11 cellular contexts compared by ENCODE assay signal in the genomic region with DNA sequence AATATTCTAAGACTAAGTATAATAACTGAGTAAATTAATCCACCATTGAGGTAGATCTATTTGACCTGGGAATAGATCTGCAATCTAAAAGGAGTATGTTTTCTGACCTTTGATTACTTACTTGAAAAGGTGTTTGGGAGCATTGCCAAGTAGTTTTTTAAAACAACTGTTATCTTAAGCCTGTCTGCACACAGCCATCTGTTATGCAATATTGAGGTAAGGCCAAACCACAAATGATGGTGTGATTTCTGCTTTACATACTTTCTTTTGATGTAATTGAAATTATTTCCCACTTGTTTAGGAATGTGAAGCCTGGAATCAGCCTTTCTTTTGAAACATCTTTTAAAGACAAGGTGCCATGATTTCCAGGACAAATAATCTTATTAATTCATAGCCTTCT.
DNase-seq lines count a peak whose midpoint lies in the region; ATAC-seq and TF ChIP-seq lines count a peak whose summit lies in the region.
"Had no signal": no experiment of that assay in that cellular context is flagged by ENCODE, and none has a peak within 500 bp of the region (broad histone marks: within the 10 kb centered on the region; RNA-seq: fewer than 3 reads in every experiment).

No MANE protein-coding gene starts in this region.

- H3K23ac ChIP-seq in mesenchymal stem cell (ENCODE audit: low read length in 2 of 2) = no peak overlapping the region

- H3K79me1 ChIP-seq in mesenchymal stem cell (replicated peaks; ENCODE audit: low read length, poor library complexity, severe bottlenecking) = peaks cover 4% of the 10 kb centered on the region

- no peaks in the 10 kb centered on the region for H3K27me3 Mint-ChIP-seq in activated naive CD4-positive, alpha-beta T cell treated with anti-CD3 and anti-CD28 coated beads, Interleukin-2, amount 10 ng/mL, durations not matched to agents 7 days and 5 days
- peaks cover 2% of the 10 kb centered on the region for H3K27me3 Mint-ChIP-seq in Caco-2 (ENCODE audit: insufficient read depth, unreplicated experiment)

- BruUV-seq in mammary epithelial cell (replicated peaks; lab: Mats Ljungman, UMichigan) (no TSS peak), Caco-2 (replicated peaks; lab: Mats Ljungman, UMichigan) (no TSS peak)

- peaks cover 2% of the 10 kb centered on the region for H3K4me1 Mint-ChIP-seq in activated naive CD4-positive, alpha-beta T cell treated with anti-CD3 and anti-CD28 coated beads, Interleukin-2, amount 10 ng/mL, durations not matched to agents 7 days and 5 days
- no peaks in the 10 kb centered on the region for H3K4me1 Mint-ChIP-seq in Caco-2 (ENCODE audit: low read depth, unreplicated experiment)

- dilution Hi-C loops in mammary epithelial cell (cut with HindIII; ENCODE audit: low sequenced_read_pairs) = loop anchor here (5.0 kb wide), 1 partner anchor 61 kb away; no protein-coding TSS in a partner anchor

- H4K8ac ChIP-seq in mesenchymal stem cell (ENCODE audit: low read length) = no peak overlapping the region

- no peak overlapping the region for H3K18ac ChIP-seq in mesenchymal stem cell (ENCODE audit: low read depth in 1 of 2, low read length in 2 of 2)

- no peak overlapping the region for H3K27ac Mint-ChIP-seq in activated naive CD4-positive, alpha-beta T cell treated with anti-CD3 and anti-CD28 coated beads, Interleukin-2, amount 10 ng/mL, durations not matched to agents 7 days and 5 days
- H3K27ac Mint-ChIP-seq in Caco-2 (ENCODE audit: unreplicated experiment) = no peak overlapping the region

- H3K4me2 ChIP-seq in mammary epithelial cell (ENCODE audit: insufficient read depth, low read depth, low read length) (peak overlapping the region; percentile 18), mesenchymal stem cell (ENCODE audit: low read length, poor library complexity, severe bottlenecking) (no peak overlapping the region)

- intact Hi-C loops in mammary epithelial cell (cut with micrococcal nuclease) (no loop called here), Caco-2 (cut with micrococcal nuclease; ENCODE audit: unreplicated experiment) (no loop called here)

- no peak for ATAC-seq in GM18907 (IDR thresholded peaks at IDR 0.05; ENCODE audit: unreplicated experiment)

- no peak overlapping the region for H2BK120ac ChIP-seq in mesenchymal stem cell (ENCODE audit: low read depth, low read length)

- H3K9ac ChIP-seq in mammary epithelial cell (ENCODE audit: insufficient read depth, low read length) (no peak overlapping the region), mesenchymal stem cell (ENCODE audit: low read length) (no peak overlapping the region)

- CTCF ChIA-PET in mammary epithelial cell (lab: Charles Lee; ENCODE audit: low non-redundant PET) (no interaction called here), Caco-2 (lab: Charles Lee) (no interaction called here)
- CTCF ChIA-PET in activated naive CD4-positive, alpha-beta T cell treated with anti-CD3 and anti-CD28 coated beads, Interleukin-2, amount 10 ng/mL, durations not matched to agents 7 days and 5 days (lab: Charles Lee) = interaction anchor here (1.2 kb wide), 1 partner anchor 681 kb away, joined by 3 read pairs; no protein-coding TSS in a partner anchor

- DNase-seq in EH (ENCODE audit: low read depth) = peak; percentile 56
- DNase-seq in NCI-H1694 treated with DMSO at 0.1 percent for 48 hours (lab: John Stamatoyannopoulos, UW) = peak; percentile 80
- DNase-seq in mammary epithelial cell = peak; percentile 71
- peak; percentile 34 for DNase-seq in mesenchymal stem cell
- no peak for DNase-seq in activated naive CD4-positive, alpha-beta T cell treated with anti-CD3 and anti-CD28 coated beads, Interleukin-2, amount 10 ng/mL, durations not matched to agents 7 days and 5 days
- no peak for DNase-seq in hepatic stellate cell (ENCODE audit: low spot score)
- no peak for DNase-seq in Caco-2
- DNase-seq: cortex of kidney, mesendoderm, testis had no signal

- no peak overlapping the region for H2AK5ac ChIP-seq in mesenchymal stem cell (ENCODE audit: low read length, severe bottlenecking)

- H3K9me3 ChIP-seq in mammary epithelial cell (replicated peaks; ENCODE audit: insufficient read depth, low read length) (no peaks in the 10 kb centered on the region), mesenchymal stem cell (ENCODE audit: control insufficient read depth, low read length) (no peaks in the 10 kb centered on the region), Caco-2 (no peaks in the 10 kb centered on the region)
- H3K9me3 ChIP-seq: testis had no signal

- no peak overlapping the region for H4K91ac ChIP-seq in mesenchymal stem cell (ENCODE audit: low read length)

- in situ Hi-C loops in mammary epithelial cell (cut with MboI; ENCODE audit: low sequenced_read_pairs in 2 of 2) = no loop called here

- H3K36me3 ChIP-seq in mammary epithelial cell (ENCODE audit: insufficient read depth, low read length) (peaks cover 8% of the 10 kb centered on the region), mesenchymal stem cell (ENCODE audit: control insufficient read depth in 1 of 2, insufficient read depth in 2 of 2, low read depth in 1 of 2, low read length in 2 of 2) (peaks cover 6 to 29% of the 10 kb centered on the region in 2 experiments), Caco-2 (ENCODE audit: control insufficient read depth, insufficient read depth, low read length) (no peaks in the 10 kb centered on the region)

- H3K14ac ChIP-seq in mesenchymal stem cell (ENCODE audit: low read length in 2 of 2) = no peak overlapping the region

- peaks cover 9% of the 10 kb centered on the region for H4K20me1 ChIP-seq in mammary epithelial cell (ENCODE audit: insufficient read depth, low read length)

- H2BK12ac ChIP-seq in mesenchymal stem cell (ENCODE audit: low read length in 2 of 2) = no peak overlapping the region

- no peak overlapping the region for H3K4me3 Mint-ChIP-seq in activated naive CD4-positive, alpha-beta T cell treated with anti-CD3 and anti-CD28 coated beads, Interleukin-2, amount 10 ng/mL, durations not matched to agents 7 days and 5 days
- no peak overlapping the region for H3K4me3 Mint-ChIP-seq in Caco-2 (ENCODE audit: unreplicated experiment)

- peaks cover 29% of the 10 kb centered on the region for H3K36me3 Mint-ChIP-seq in activated naive CD4-positive, alpha-beta T cell treated with anti-CD3 and anti-CD28 coated beads, Interleukin-2, amount 10 ng/mL, durations not matched to agents 7 days and 5 days
- H3K36me3 Mint-ChIP-seq in Caco-2 (ENCODE audit: insufficient read depth, unreplicated experiment) = no peaks in the 10 kb centered on the region

- H2BK15ac ChIP-seq in mesenchymal stem cell (ENCODE audit: low read depth, poor library complexity, severe bottlenecking) = no peak overlapping the region

- POLR2A ChIA-PET in Caco-2 (lab: Charles Lee) = no interaction called here

- H3K9me3 Mint-ChIP-seq in activated naive CD4-positive, alpha-beta T cell treated with anti-CD3 and anti-CD28 coated beads, Interleukin-2, amount 10 ng/mL, durations not matched to agents 7 days and 5 days = no peaks in the 10 kb centered on the region
- no peaks in the 10 kb centered on the region for H3K9me3 Mint-ChIP-seq in Caco-2 (ENCODE audit: unreplicated experiment)

- H3K4me1 ChIP-seq in mammary epithelial cell (ENCODE audit: insufficient read depth, low read length) (peaks cover 14% of the 10 kb centered on the region), mesenchymal stem cell (ENCODE audit: control insufficient read depth, insufficient read depth, low read depth, low read length) (peaks cover 1% of the 10 kb centered on the region), Caco-2 (no peaks in the 10 kb centered on the region)

- H3K4ac ChIP-seq in mesenchymal stem cell (ENCODE audit: low read depth in 1 of 2, low read length in 2 of 2) = no peak overlapping the region

- H3K79me2 ChIP-seq in mammary epithelial cell (ENCODE audit: insufficient read depth, low read length) = no peaks in the 10 kb centered on the region

- TF ChIP-seq CTCF in mammary epithelial cell (conservative IDR thresholded peaks at IDR 0.05 in 1 of 2, IDR thresholded peaks at IDR 0.05 in 1 of 2; ENCODE audit: extremely low read depth in 1 of 2, insufficient read depth in 1 of 2, low read depth in 1 of 2, low read length in 2 of 2) = no peak
- no peak for TF ChIP-seq CTCF in Caco-2 (IDR thresholded peaks at IDR 0.05; ENCODE audit: insufficient read depth in 1 of 2, low read depth in 1 of 2, low read length in 1 of 2, severe bottlenecking in 1 of 2, unreplicated experiment in 1 of 2)

- H3K27me3 ChIP-seq in mammary epithelial cell (ENCODE audit: insufficient read depth, low read length) (no peaks in the 10 kb centered on the region), mesenchymal stem cell (ENCODE audit: control insufficient read depth in 1 of 2, insufficient read depth in 1 of 2, low read length in 2 of 2) (no peaks in the 10 kb centered on the region), Caco-2 (replicated peaks; ENCODE audit: control insufficient read depth, insufficient read depth, low read length) (no peaks in the 10 kb centered on the region)
- H3K27me3 ChIP-seq: testis had no signal

- no peak overlapping the region for H2AFZ ChIP-seq in mammary epithelial cell (ENCODE audit: low read depth, low read length)
- H2AFZ ChIP-seq in mesenchymal stem cell (ENCODE audit: low read depth, low read length) = no peak overlapping the region

- no peak overlapping the region for H3K4me3 ChIP-seq in mammary epithelial cell (replicated peaks in 1 of 3; ENCODE audit: insufficient read depth in 1 of 3, low read depth in 2 of 3, low read length in 3 of 3)
- H3K4me3 ChIP-seq in mesenchymal stem cell (ENCODE audit: insufficient read depth in 1 of 2, low read depth in 1 of 2, low read length in 2 of 2) = no peak overlapping the region
- no peak overlapping the region for H3K4me3 ChIP-seq in Caco-2 (ENCODE audit: low read depth, low read length)
- H3K4me3 ChIP-seq: testis had no signal

- H3K27ac ChIP-seq in mammary epithelial cell (ENCODE audit: insufficient read depth, low read depth, low read length) (no peak overlapping the region), mesenchymal stem cell (ENCODE audit: low read length, poor library complexity, severe bottlenecking) (no peak overlapping the region)
- H3K27ac ChIP-seq: testis had no signal

- no peak overlapping the region for H2BK5ac ChIP-seq in mesenchymal stem cell (ENCODE audit: low read depth, low read length, poor library complexity, severe bottlenecking)

Comparison
In these comparisons a context has a peak if more than half of its experiments do, and no peak if none do; other contexts are left out.
1. DNase-seq: peak in EH (single experiment), NCI-H1694 treated with DMSO at 0.1 percent for 48 hours (single experiment), mammary epithelial cell (single experiment) and mesenchymal stem cell (single experiment); none in activated naive CD4-positive, alpha-beta T cell treated with anti-CD3 and anti-CD28 coated beads, Interleukin-2, amount 10 ng/mL, durations not matched to agents 7 days and 5 days (single experiment), hepatic stellate cell (single experiment) and Caco-2 (0 of 2).